ENCODE assay signal across 9 cellular contexts in the genomic region with DNA sequence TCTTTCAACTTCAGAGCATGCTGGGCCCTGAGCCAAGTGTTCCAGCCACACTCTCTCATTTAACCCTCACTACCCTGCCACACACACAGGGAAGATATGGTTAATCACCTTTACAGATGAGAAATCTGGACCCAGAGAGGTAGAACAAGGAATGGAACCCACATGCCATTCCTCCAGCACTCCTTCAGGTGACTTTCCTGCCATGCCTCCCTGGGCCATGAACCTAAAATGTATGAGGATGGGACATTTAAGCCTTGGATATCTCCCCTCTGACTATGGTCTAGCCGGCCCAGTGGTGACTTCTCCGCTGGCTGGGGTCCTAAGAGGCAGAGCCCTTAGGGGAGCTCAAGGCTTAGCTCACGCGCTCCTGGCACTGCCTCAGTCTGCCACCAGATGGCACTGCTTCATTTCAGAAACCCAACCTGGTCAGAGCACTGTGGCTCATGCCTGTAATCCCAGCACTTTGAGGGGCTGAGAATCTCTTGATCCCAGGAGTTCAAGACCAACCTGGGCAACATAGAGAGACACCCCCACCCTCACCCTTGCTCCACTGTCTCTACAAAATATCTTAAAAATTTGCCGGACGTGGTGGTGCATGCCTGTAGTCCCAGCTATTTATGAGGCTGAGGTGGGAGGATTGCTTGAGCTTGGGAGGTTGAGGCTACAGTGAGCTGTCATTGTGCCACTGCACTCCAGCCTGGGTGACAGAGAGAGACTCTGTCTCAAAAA. TPM values are rescaled to one million over a fixed set of nuclear protein-coding genes. Genes with fewer than 3 reads are reported as not detected.
A peak's percentile ranks its signal among the peaks of the same experiment; 100 is the strongest.
DNase-seq lines count a peak whose midpoint lies in the region; ATAC-seq and TF ChIP-seq lines count a peak whose summit lies in the region.
"Had no signal": no experiment of that assay in that cellular context is flagged by ENCODE, and none has a peak within 500 bp of the region (broad histone marks: within the 10 kb centered on the region; RNA-seq: fewer than 3 reads in every experiment).

No MANE protein-coding gene starts in this region.

- H3K27me3 Mint-ChIP-seq in CD4-positive, CD25-positive, alpha-beta regulatory T cell, result peaks cover 7% of the 10 kb centered on the region
- H3K27me3 Mint-ChIP-seq in activated CD4-positive, alpha-beta memory T cell treated with anti-CD3 and anti-CD28 coated beads for 36 hours, result peaks cover 1% of the 10 kb centered on the region

- peak overlapping the region; percentile 41 to 95 (median 79) for H3K27ac Mint-ChIP-seq in CD4-positive, CD25-positive, alpha-beta regulatory T cell
- peak overlapping the region; percentile 62 for H3K27ac Mint-ChIP-seq in activated CD4-positive, alpha-beta memory T cell treated with anti-CD3 and anti-CD28 coated beads for 36 hours

- H3K4me3 ChIP-seq in CD4-positive, CD25-positive, alpha-beta regulatory T cell (ENCODE audit: low read depth, low read length), result no peak overlapping the region
- H3K4me3 ChIP-seq in H7 (ENCODE audit: insufficient read depth, low read depth, low read length) (no peak overlapping the region), lower lobe of right lung (no peak overlapping the region)
- H3K4me3 ChIP-seq: SK-N-MC had no signal

- H3K4me1 Mint-ChIP-seq in CD4-positive, CD25-positive, alpha-beta regulatory T cell, result peaks cover 9 to 32% (median 18%) of the 10 kb centered on the region in 4 donors
- peaks cover 11% of the 10 kb centered on the region for H3K4me1 Mint-ChIP-seq in activated CD4-positive, alpha-beta memory T cell treated with anti-CD3 and anti-CD28 coated beads for 36 hours (ENCODE audit: low read depth)

- H3K27ac ChIP-seq in CD4-positive, CD25-positive, alpha-beta regulatory T cell (ENCODE audit: insufficient read depth, low read length, poor library complexity, severe bottlenecking), result no peak overlapping the region
- no peak overlapping the region for H3K27ac ChIP-seq in lower lobe of right lung
- H3K27ac ChIP-seq: SK-N-MC had no signal

- ATAC-seq in CD4-positive, CD25-positive, alpha-beta regulatory T cell (ENCODE audit: low read depth in 2 of 2), result peak in 1 of 2 donors; percentile 18
- peak; percentile 31 to 40 for ATAC-seq in lower lobe of right lung
- ATAC-seq in GM19467 (IDR thresholded peaks at IDR 0.05; ENCODE audit: unreplicated experiment), result no peak

- peak; percentile 68 to 83 (median 76) for DNase-seq in CD4-positive, CD25-positive, alpha-beta regulatory T cell
- peak; percentile 73 for DNase-seq in H7
- peak; percentile 38 to 84 for DNase-seq in NCI-H526 (lab: John Stamatoyannopoulos, UW)
- DNase-seq in activated CD4-positive, alpha-beta memory T cell treated with anti-CD3 and anti-CD28 coated beads for 36 hours, result peak; percentile 89
- DNase-seq in dermis microvascular lymphatic vessel endothelial cell (ENCODE audit: low read depth in 2 of 2), result peak; percentile 65 to 79
- peak; percentile 84 for DNase-seq in lower lobe of right lung
- DNase-seq in stimulated activated CD8-positive, alpha-beta memory T cell treated with anti-CD3 and anti-CD28 coated beads, Interleukin-12 subunit alpha, Interleukin-12 subunit beta, amount 100 ng/mL, for 1 hour (ENCODE audit: low read depth), result peak; percentile 66

- no peaks in the 10 kb centered on the region for H3K27me3 ChIP-seq in CD4-positive, CD25-positive, alpha-beta regulatory T cell (ENCODE audit: control insufficient read depth, insufficient read depth, low read length)
- H3K27me3 ChIP-seq in H7 (ENCODE audit: control insufficient read depth, insufficient read depth, low read length) (no peaks in the 10 kb centered on the region), lower lobe of right lung (ENCODE audit: low read depth) (no peaks in the 10 kb centered on the region)

- no peaks in the 10 kb centered on the region for H3K9me3 ChIP-seq in CD4-positive, CD25-positive, alpha-beta regulatory T cell (ENCODE audit: control insufficient read depth in 2 of 2, low read length in 2 of 2)
- no peaks in the 10 kb centered on the region for H3K9me3 ChIP-seq in lower lobe of right lung

- H3K4me3 Mint-ChIP-seq in CD4-positive, CD25-positive, alpha-beta regulatory T cell, result peak overlapping the region in 2 of 4 donors; percentile 28 to 84
- H3K4me3 Mint-ChIP-seq in activated CD4-positive, alpha-beta memory T cell treated with anti-CD3 and anti-CD28 coated beads for 36 hours, result no peak overlapping the region

- H3K9me3 Mint-ChIP-seq in CD4-positive, CD25-positive, alpha-beta regulatory T cell, result peaks cover 0 to 2% (median 0%) of the 10 kb centered on the region in 7 donors
- H3K9me3 Mint-ChIP-seq in activated CD4-positive, alpha-beta memory T cell treated with anti-CD3 and anti-CD28 coated beads for 36 hours, result no peaks in the 10 kb centered on the region

- peaks cover 29% of the 10 kb centered on the region for H3K4me1 ChIP-seq in CD4-positive, CD25-positive, alpha-beta regulatory T cell (ENCODE audit: control insufficient read depth, insufficient read depth, low read length, poor library complexity, severe bottlenecking)
- H3K4me1 ChIP-seq in lower lobe of right lung, result peaks cover 14% of the 10 kb centered on the region

- no peaks in the 10 kb centered on the region for H3K36me3 Mint-ChIP-seq in CD4-positive, CD25-positive, alpha-beta regulatory T cell
- peaks cover 3% of the 10 kb centered on the region for H3K36me3 Mint-ChIP-seq in activated CD4-positive, alpha-beta memory T cell treated with anti-CD3 and anti-CD28 coated beads for 36 hours

- no peaks in the 10 kb centered on the region for H3K36me3 ChIP-seq in CD4-positive, CD25-positive, alpha-beta regulatory T cell (ENCODE audit: control insufficient read depth, insufficient read depth, low read length)
- no peaks in the 10 kb centered on the region for H3K36me3 ChIP-seq in H7 (replicated peaks; ENCODE audit: control insufficient read depth, insufficient read depth, low read length)
- no peaks in the 10 kb centered on the region for H3K36me3 ChIP-seq in lower lobe of right lung

- TF ChIP-seq CTCF in lower lobe of right lung (IDR thresholded peaks at IDR 0.05), result peak; percentile 95

- POLR2A ChIA-PET in activated CD4-positive, alpha-beta memory T cell treated with anti-CD3 and anti-CD28 coated beads for 36 hours (lab: Charles Lee), result interaction anchor here (1.9 to 4.4 kb wide), 3 partner anchors 38 to 180 kb away, joined by 8 to 37 read pairs (median 9); a partner anchor contains a TSS

- CTCF ChIA-PET in activated CD4-positive, alpha-beta memory T cell treated with anti-CD3 and anti-CD28 coated beads for 36 hours (lab: Charles Lee), result interaction anchor here (0.6 to 7.3 kb wide), 41 partner anchors 10 to 886 kb away, joined by 3 to 261 read pairs (median 5); a partner anchor contains a TSS

- intact Hi-C loops in activated CD4-positive, alpha-beta memory T cell treated with anti-CD3 and anti-CD28 coated beads for 36 hours (cut with micrococcal nuclease), result loop anchor here (1.0 to 10.0 kb wide), 6 partner anchors 36 to 1147 kb away; a partner anchor contains a TSS
- intact Hi-C loops in lower lobe of right lung (cut with DNase I), result loop anchor here (5.0 kb wide), 1 partner anchor 170 kb away; a partner anchor contains a TSS

RNA-seq across cellular contexts. Expression of a gene that starts 2.2 kb away (rescaled TPM):
- total RNA-seq in CD4-positive, CD25-positive, alpha-beta regulatory T cell, result 23.5 TPM
- polyA plus RNA-seq in CD4-positive, CD25-positive, alpha-beta regulatory T cell, result 10 to 100 TPM in 3 of 4 donors, 1 to 10 TPM in 1; 7.0 to 17.2 (median 11.1) TPM
- 12.5 and 14.7 TPM in 2 replicates for total RNA-seq in H7 (2014; rRNA removed; shearing (Covaris generic))
- total RNA-seq in activated CD4-positive, alpha-beta memory T cell treated with anti-CD3 and anti-CD28 coated beads for 36 hours, result 10 to 100 TPM; 36.6 TPM
- total RNA-seq in dermis microvascular lymphatic vessel endothelial cell, result 12.5 and 15.4 TPM in 2 replicates
- 22.4 TPM for total RNA-seq in lower lobe of right lung

RNA-seq across cellular contexts. Expression of a gene that starts 36.5 kb away (rescaled TPM):
- total RNA-seq in CD4-positive, CD25-positive, alpha-beta regulatory T cell, result 41.3 TPM
- 10 to 100 TPM in 3 of 4 donors, 1 to 10 TPM in 1; 6.9 to 17.1 (median 13.3) TPM for polyA plus RNA-seq in CD4-positive, CD25-positive, alpha-beta regulatory T cell
- total RNA-seq in H7 (2014; rRNA removed; shearing (Covaris generic)), result 20.8 TPM in 2 replicates
- 10 to 100 TPM; 27.6 to 30.0 TPM for total RNA-seq in activated CD4-positive, alpha-beta memory T cell treated with anti-CD3 and anti-CD28 coated beads for 36 hours
- total RNA-seq in dermis microvascular lymphatic vessel endothelial cell (11.3 and 14.7 TPM in 2 replicates), lower lobe of right lung (21.4 TPM)
